ENCODE assay signal across 14 cellular contexts in the genomic region with DNA sequence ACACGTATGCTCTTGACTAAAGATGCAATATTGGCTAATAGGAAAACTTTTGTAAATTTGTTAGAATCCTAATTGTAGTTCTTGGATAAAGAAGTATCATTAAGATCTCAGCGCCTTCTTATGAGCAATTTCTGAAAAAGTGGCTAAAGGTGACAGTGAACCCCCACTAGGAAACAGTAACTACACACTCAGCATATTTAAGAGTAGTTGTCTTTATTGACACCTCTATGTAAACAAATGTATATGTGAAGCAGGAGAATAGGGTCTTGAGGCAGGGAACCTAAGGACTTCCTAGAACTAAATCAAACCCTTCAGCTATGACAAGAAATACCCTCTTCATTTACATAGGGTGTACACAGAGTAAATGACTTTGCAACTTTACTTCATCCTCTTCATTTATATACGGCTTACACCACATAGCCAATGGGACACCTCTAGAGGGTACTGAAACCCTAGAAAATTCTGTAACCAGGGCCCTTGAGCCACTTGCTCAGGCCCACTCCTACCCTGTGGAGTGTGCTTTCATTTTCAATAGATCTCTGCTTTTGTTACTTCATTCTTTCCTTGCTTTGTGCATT. TPM values are rescaled to one million over a fixed set of nuclear protein-coding genes. Genes with fewer than 3 reads are reported as not detected.
DNase-seq lines count a peak whose midpoint lies in the region; ATAC-seq and TF ChIP-seq lines count a peak whose summit lies in the region.
"Had no signal": no experiment of that assay in that cellular context is flagged by ENCODE, and none has a peak within 500 bp of the region (broad histone marks: within the 10 kb centered on the region; RNA-seq: fewer than 3 reads in every experiment).

No MANE protein-coding gene starts in this region.

- WGBS in testis, 2 donors, result 85 to 97% methylated on average over 3 of the region's 3 CpGs

- no peaks in the 10 kb centered on the region for H3K27me3 ChIP-seq in testis
- H3K27me3 ChIP-seq: BLaER1, breast epithelium had no signal

- no peaks in the 10 kb centered on the region for H3K9me3 ChIP-seq in testis
- H3K9me3 ChIP-seq: BLaER1, breast epithelium had no signal

- no peak overlapping the region for H3K4me3 ChIP-seq in testis
- H3K4me3 ChIP-seq: BLaER1, breast epithelium, GM23338 had no signal

- intact Hi-C loops in testis (cut with DNase I; ENCODE audit: low total_unique reads), result no loop called here

- no peak for TF ChIP-seq CTCF in testis (IDR thresholded peaks at IDR 0.05)

- H3K4me1 ChIP-seq in testis, result peaks cover 6% of the 10 kb centered on the region

- no peaks in the 10 kb centered on the region for H3K36me3 ChIP-seq in testis (ENCODE audit: low read depth, missing control alignments)
- H3K36me3 ChIP-seq: breast epithelium had no signal

- TF ChIP-seq POLR2A in testis (IDR thresholded peaks at IDR 0.05), result no peak

- DNase-seq in OCI-M1 (lab: John Stamatoyannopoulos, UW), result peak; percentile 86
- no peak for DNase-seq in testis
- DNase-seq in G401 (ENCODE audit: low spot score), result no peak
- DNase-seq in kidney tubule cell (ENCODE audit: low spot score), result no peak
- DNase-seq: activated CD4-positive, alpha-beta T cell treated with anti-CD3 and anti-CD28 coated beads for 36 hours; NCI-H1105 treated with DMSO at 0.1 percent for 48 hours had no signal

- no peak overlapping the region for H3K27ac ChIP-seq in testis
- H3K27ac ChIP-seq: BLaER1, breast epithelium had no signal

- in situ Hi-C loops in G401 (cut with HindIII; ENCODE audit: low sequenced_read_pairs), result no loop called here

- ATAC-seq in GM18519 (IDR thresholded peaks at IDR 0.05; ENCODE audit: low FRiP score, unreplicated experiment) (peak; percentile 31), GM21360 (IDR thresholded peaks at IDR 0.05; ENCODE audit: unreplicated experiment) (peak; percentile 22), HG03064 (IDR thresholded peaks at IDR 0.05; ENCODE audit: low read depth, unreplicated experiment) (peak; percentile 25), HG03520 (IDR thresholded peaks at IDR 0.05; ENCODE audit: unreplicated experiment) (no peak)
- ATAC-seq: activated CD4-positive, alpha-beta T cell treated with anti-CD3 and anti-CD28 coated beads for 36 hours; GM23338 had no signal

RNA-seq across cellular contexts. Expression of gene NIPSNAP3A, which starts 2.8 kb away (rescaled TPM):
- 10 to 100 TPM; 21.6 to 28.8 TPM for total RNA-seq in testis
- polyA plus RNA-seq in testis (ENCODE audit: insufficient read depth, low read depth, low replicate concordance), result 27.0 TPM
- total RNA-seq in G401 (2014; rRNA removed; shearing (Covaris generic)), result 29.0 and 40.2 TPM in 2 replicates

RNA-seq across cellular contexts. Expression of gene NIPSNAP3B, which starts 13.7 kb away (rescaled TPM):
- total RNA-seq in testis, result 1 to 10 TPM; 3.7 to 4.0 TPM
- polyA plus RNA-seq in testis (ENCODE audit: insufficient read depth, low read depth, low replicate concordance), result 5.0 TPM
- total RNA-seq in G401 (2014; rRNA removed; shearing (Covaris generic)), result 0.61 and 2.6 TPM in 2 replicates

RNA-seq across cellular contexts. Expression of gene OR13D1, which starts 56.0 kb away (rescaled TPM):
- total RNA-seq in testis, result under 1 TPM in 1 of 2 donors, not detected in 1; 0.56 TPM
- not detected for polyA plus RNA-seq in testis (ENCODE audit: insufficient read depth, low read depth, low replicate concordance)
- total RNA-seq in G401 (2014; rRNA removed; shearing (Covaris generic)), result not detected in 2 replicates
- total RNA-seq: activated CD4-positive, alpha-beta T cell treated with anti-CD3 and anti-CD28 coated beads for 36 hours; breast epithelium; GM23338; omental fat pad had no signal
- polyA plus RNA-seq: GM23338 had no signal
